8 cellular contexts compared by ENCODE assay signal in genomic region chr1:97137862-97138514, GRCh38.
DNase-seq lines count a peak whose midpoint lies in the region; ATAC-seq and TF ChIP-seq lines count a peak whose summit lies in the region.

No MANE protein-coding gene starts in this region.

- DNase-seq in GM04504 (ENCODE audit: low read depth), result peak; percentile 44
- peak; percentile 51 to 69 for DNase-seq in HAP-1 (ENCODE audit: low spot score in 2 of 2)
- peak; percentile 91 for DNase-seq in LHCN-M2 (ENCODE audit: low read depth)
- peak; percentile 63 for DNase-seq in OCI-M1 (lab: John Stamatoyannopoulos, UW)
- DNase-seq in colonic mucosa, result peak; percentile 41
- no peak for DNase-seq in right lobe of liver
- DNase-seq in upper lobe of left lung, result no peak

- no peak for TF ChIP-seq POLR2A in right lobe of liver (IDR thresholded peaks at IDR 0.05)
- no peak for TF ChIP-seq POLR2A in upper lobe of left lung (IDR thresholded peaks at IDR 0.05)

- H3K9ac ChIP-seq in colonic mucosa (ENCODE audit: low read depth in 2 of 2, low read length in 2 of 2), result no peak overlapping the region

- H3K36me3 ChIP-seq in HAP-1 (replicated peaks), result no peaks in the 10 kb centered on the region
- H3K36me3 ChIP-seq in colonic mucosa, result no peaks in the 10 kb centered on the region
- no peaks in the 10 kb centered on the region for H3K36me3 ChIP-seq in right lobe of liver
- H3K36me3 ChIP-seq in upper lobe of left lung, result no peaks in the 10 kb centered on the region

- H3K4me1 ChIP-seq in HAP-1, result no peaks in the 10 kb centered on the region
- no peaks in the 10 kb centered on the region for H3K4me1 ChIP-seq in colonic mucosa
- no peaks in the 10 kb centered on the region for H3K4me1 ChIP-seq in right lobe of liver
- H3K4me1 ChIP-seq in upper lobe of left lung, result peaks cover 0 to 10% (median 3%) of the 10 kb centered on the region in 4 donors

- H3K27me3 ChIP-seq in HAP-1 (ENCODE audit: low read depth) (peaks cover 24% of the 10 kb centered on the region), colonic mucosa (no peaks in the 10 kb centered on the region), right lobe of liver (no peaks in the 10 kb centered on the region), upper lobe of left lung (no peaks in the 10 kb centered on the region)

- no peak for TF ChIP-seq EP300 in upper lobe of left lung (IDR thresholded peaks at IDR 0.05)

- peak; percentile 80 to 94 (median 84) for ATAC-seq in right lobe of liver
- peak; percentile 59 to 68 for ATAC-seq in upper lobe of left lung (ENCODE audit: low FRiP score in 2 of 2)

- intact Hi-C loops in colonic mucosa (cut with DNase I) (no loop called here), right lobe of liver (cut with DNase I) (no loop called here)

- in situ Hi-C loops in HAP-1 (cut with MboI; ENCODE audit: low sequenced_read_pairs), result no loop called here

- TF ChIP-seq CTCF in 22Rv1 (IDR thresholded peaks at IDR 0.05) (peak; percentile 78), colonic mucosa (IDR thresholded peaks at IDR 0.05) (peak; percentile 51), right lobe of liver (IDR thresholded peaks at IDR 0.05) (peak; percentile 37 to 54 (median 50)), upper lobe of left lung (IDR thresholded peaks at IDR 0.05) (peak; percentile 21 to 71 (median 50))

- no peak overlapping the region; the same call in 1 of the 2 replicates for H3K27ac ChIP-seq in 22Rv1
- H3K27ac ChIP-seq in colonic mucosa, result no peak overlapping the region
- no peak overlapping the region for H3K27ac ChIP-seq in right lobe of liver
- no peak overlapping the region for H3K27ac ChIP-seq in upper lobe of left lung

- no peak overlapping the region for H3K4me3 ChIP-seq in HAP-1
- no peak overlapping the region for H3K4me3 ChIP-seq in colonic mucosa
- H3K4me3 ChIP-seq in right lobe of liver, result no peak overlapping the region
- no peak overlapping the region for H3K4me3 ChIP-seq in upper lobe of left lung

- H3K9me3 ChIP-seq in HAP-1 (no peaks in the 10 kb centered on the region), colonic mucosa (no peaks in the 10 kb centered on the region), right lobe of liver (no peaks in the 10 kb centered on the region), upper lobe of left lung (no peaks in the 10 kb centered on the region)

- WGBS in right lobe of liver (ENCODE audit: insufficient coverage, low coverage, low lambda C conversion rate, missing lambda C conversion rate), result 59% methylated on average over 4 of the region's 5 CpGs
- WGBS in upper lobe of left lung, 2 donors, result 60 to 65% methylated on average over 5 of the region's 5 CpGs

Comparison
In these comparisons a context has a peak if more than half of its experiments do, and no peak if none do; other contexts are left out.
1. DNase-seq: peak in GM04504 (single experiment), HAP-1 (2 of 2), LHCN-M2 (single experiment), OCI-M1 (single experiment) and colonic mucosa (single experiment); none in right lobe of liver (0 of 3) and upper lobe of left lung (0 of 2).
2. Peak in every context shown above with its lines, with median percentiles within 50 percentile points of each other: CTCF ChIP-seq.